In the genomic region with DNA sequence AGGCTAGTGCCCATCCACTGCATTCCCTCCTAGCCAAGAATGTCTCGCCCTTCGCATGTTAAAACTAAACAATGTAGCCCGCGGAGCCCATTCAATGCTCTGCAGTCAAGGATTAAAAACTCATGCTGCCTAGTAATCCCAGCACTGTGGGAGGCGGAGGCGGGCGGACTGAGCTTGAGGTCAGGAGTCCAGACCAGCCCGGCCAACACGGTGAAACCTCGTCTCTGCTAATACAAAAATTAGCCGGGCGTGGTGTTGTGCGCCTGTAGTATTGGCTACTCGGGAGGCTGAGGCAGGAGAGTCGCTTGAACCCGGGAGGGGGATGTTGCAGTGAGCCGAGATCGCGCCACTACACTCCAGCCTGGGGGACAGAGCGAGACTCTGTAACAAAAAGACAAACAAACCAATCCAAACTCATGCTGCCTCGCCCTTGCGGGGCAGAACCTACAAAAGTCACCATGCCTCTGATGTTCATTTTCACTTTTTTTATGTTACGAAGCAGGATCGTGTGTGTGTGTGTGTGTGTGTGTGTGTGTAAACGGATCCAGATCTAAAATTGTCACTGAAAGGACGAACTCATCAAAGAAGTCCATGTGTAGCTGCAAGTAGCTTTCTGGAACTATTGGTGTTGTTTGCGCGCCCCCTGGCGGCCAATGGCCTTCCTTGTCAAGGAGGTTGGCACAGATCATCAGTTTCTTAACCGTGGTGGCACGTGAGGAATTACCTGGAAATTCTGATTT, we compare ENCODE assay signal across 8 cellular contexts. TPM values are rescaled to one million over a fixed set of nuclear protein-coding genes. Genes with fewer than 3 reads are reported as not detected.
DNase-seq lines count a peak whose midpoint lies in the region; ATAC-seq, FAIRE-seq and TF ChIP-seq lines count a peak whose summit lies in the region.

No MANE protein-coding gene starts in this region.

- H3K27ac ChIP-seq in CD8-positive, alpha-beta T cell (ENCODE audit: low read depth, low read length) = no peak overlapping the region
- no peak overlapping the region for H3K27ac ChIP-seq in mesenchymal stem cell (ENCODE audit: low read length, poor library complexity, severe bottlenecking)

- no peak overlapping the region for H2BK12ac ChIP-seq in mesenchymal stem cell (ENCODE audit: low read length in 2 of 2)

- H3K27me3 ChIP-seq in CD8-positive, alpha-beta T cell (ENCODE audit: insufficient read depth, low read length) = no peaks in the 10 kb centered on the region
- H3K27me3 ChIP-seq in endocrine pancreas (ENCODE audit: control insufficient read depth, insufficient read depth, low read length) = no peaks in the 10 kb centered on the region
- H3K27me3 ChIP-seq in mesenchymal stem cell (ENCODE audit: control insufficient read depth in 1 of 2, insufficient read depth in 1 of 2, low read length in 2 of 2) = peaks cover 16 to 18% of the 10 kb centered on the region in 2 experiments

- no peak overlapping the region for H3K27ac Mint-ChIP-seq in CD8-positive, alpha-beta T cell

- H3K23ac ChIP-seq in mesenchymal stem cell (ENCODE audit: low read length in 2 of 2) = no peak overlapping the region

- H3K18ac ChIP-seq in mesenchymal stem cell (ENCODE audit: low read depth in 1 of 2, low read length in 2 of 2) = no peak overlapping the region

- no peaks in the 10 kb centered on the region for H3K36me3 ChIP-seq in CD8-positive, alpha-beta T cell (ENCODE audit: insufficient read depth, low read length)
- no peaks in the 10 kb centered on the region for H3K36me3 ChIP-seq in endocrine pancreas (ENCODE audit: control insufficient read depth, insufficient read depth, low read length)
- H3K36me3 ChIP-seq in mesenchymal stem cell (ENCODE audit: control insufficient read depth in 1 of 2, insufficient read depth in 2 of 2, low read depth in 1 of 2, low read length in 2 of 2) = no peaks in the 10 kb centered on the region

- POLR2A ChIA-PET in CD8-positive, alpha-beta T cell (lab: Charles Lee) = interaction anchor here (0.6 to 1.5 kb wide), 7 partner anchors 11 to 328 kb away, joined by 3 to 4 read pairs (median 3); no protein-coding TSS in a partner anchor

- intact Hi-C loops in CD8-positive, alpha-beta T cell (cut with DNase I, micrococcal nuclease) = loop anchor here (1.0 to 10.0 kb wide), 7 partner anchors 51 to 569 kb away; partner anchors contain the start of gene ANP32A (in 1 of the 2)

- peak; percentile 80 for TF ChIP-seq CTCF in CD8-positive, alpha-beta T cell (IDR thresholded peaks at IDR 0.05)

- peaks cover 4% of the 10 kb centered on the region for H3K4me1 Mint-ChIP-seq in CD8-positive, alpha-beta T cell (ENCODE audit: low read depth)

- H2AK5ac ChIP-seq in mesenchymal stem cell (ENCODE audit: low read length, severe bottlenecking) = no peak overlapping the region

- H3K9ac ChIP-seq in endocrine pancreas (ENCODE audit: control insufficient read depth, insufficient read depth, low read length) (peak overlapping the region; percentile 20), mesenchymal stem cell (ENCODE audit: low read length) (peak overlapping the region; percentile 67)

- H3K9me3 ChIP-seq in CD8-positive, alpha-beta T cell (ENCODE audit: low read length) = no peaks in the 10 kb centered on the region
- H3K9me3 ChIP-seq in endocrine pancreas (ENCODE audit: control insufficient read depth, low read length) = no peaks in the 10 kb centered on the region
- H3K9me3 ChIP-seq in mesenchymal stem cell (ENCODE audit: control insufficient read depth, low read length) = no peaks in the 10 kb centered on the region

- H3K4me3 Mint-ChIP-seq in CD8-positive, alpha-beta T cell = peak overlapping the region; percentile 20

- peak; percentile 81 for ATAC-seq in CD8-positive, alpha-beta T cell
- no peak for ATAC-seq in HG02885 (IDR thresholded peaks at IDR 0.05; ENCODE audit: poor library complexity, unreplicated experiment)

- no peak overlapping the region for H2BK15ac ChIP-seq in mesenchymal stem cell (ENCODE audit: low read depth, poor library complexity, severe bottlenecking)

- H2AFZ ChIP-seq in mesenchymal stem cell (ENCODE audit: low read depth, low read length) = peak overlapping the region; percentile 62

- no peak overlapping the region for H4K91ac ChIP-seq in mesenchymal stem cell (ENCODE audit: low read length)

- H3K4me2 ChIP-seq in mesenchymal stem cell (ENCODE audit: low read length, poor library complexity, severe bottlenecking) = peak overlapping the region; percentile 57

- H3K4me3 ChIP-seq in CD8-positive, alpha-beta T cell (ENCODE audit: low read depth, low read length) = no peak overlapping the region
- H3K4me3 ChIP-seq in endocrine pancreas (ENCODE audit: control insufficient read depth, insufficient read depth, low read length) (no peak overlapping the region), mesenchymal stem cell (ENCODE audit: insufficient read depth in 1 of 2, low read depth in 1 of 2, low read length in 2 of 2) (peak overlapping the region; percentile 39 to 85)

- peak overlapping the region in 1 of 2 experiments; percentile 11 for H3K14ac ChIP-seq in mesenchymal stem cell (ENCODE audit: low read length in 2 of 2)

- peaks cover 20% of the 10 kb centered on the region for H3K27me3 Mint-ChIP-seq in CD8-positive, alpha-beta T cell (ENCODE audit: low read depth)

- peak; percentile 76 to 97 (median 90) for DNase-seq in CD8-positive, alpha-beta T cell
- DNase-seq in HTR-8/SVneo (ENCODE audit: insufficient read length, low spot score) (peak; percentile 92), NOMO-1 (lab: John Stamatoyannopoulos, UW; ENCODE audit: unreplicated experiment in 2 of 2) (peak; percentile 23 to 65), mesenchymal stem cell (peak; percentile 88)
- DNase-seq in activated CD8-positive, alpha-beta memory T cell treated with anti-CD3 and anti-CD28 coated beads for 48 hours (ENCODE audit: low read depth in 2 of 3, low spot score in 2 of 3) = peak; percentile 65 to 97 (median 87)
- peak; percentile 77 to 87 (median 86) for DNase-seq in stimulated activated CD4-positive, alpha-beta T cell treated with anti-CD3 and anti-CD28 coated beads, TNF-alpha, amount 100 ng/mL, for 48 hours (ENCODE audit: low read depth in 3 of 3)

- no peak overlapping the region for H2BK5ac ChIP-seq in mesenchymal stem cell (ENCODE audit: low read depth, low read length, poor library complexity, severe bottlenecking)

- H3K79me1 ChIP-seq in mesenchymal stem cell (replicated peaks; ENCODE audit: low read length, poor library complexity, severe bottlenecking) = no peaks in the 10 kb centered on the region

- no peak overlapping the region for H3K4ac ChIP-seq in mesenchymal stem cell (ENCODE audit: low read depth in 1 of 2, low read length in 2 of 2)

- no peak overlapping the region for H2BK120ac ChIP-seq in mesenchymal stem cell (ENCODE audit: low read depth, low read length)

- peak; percentile 73 for FAIRE-seq in HTR-8/SVneo (lab: Jason Lieb, UNC)

- 6% methylated on average over 23 of the region's 31 CpGs for WGBS in mesenchymal stem cell

- H3K36me3 Mint-ChIP-seq in CD8-positive, alpha-beta T cell = no peaks in the 10 kb centered on the region

- H3K4me1 ChIP-seq in CD8-positive, alpha-beta T cell (ENCODE audit: insufficient read depth, low read length) = peaks cover 4% of the 10 kb centered on the region
- no peaks in the 10 kb centered on the region for H3K4me1 ChIP-seq in endocrine pancreas (ENCODE audit: control insufficient read depth, insufficient read depth, low read length)
- peaks cover 5% of the 10 kb centered on the region for H3K4me1 ChIP-seq in mesenchymal stem cell (ENCODE audit: control insufficient read depth, insufficient read depth, low read depth, low read length)

- no peak overlapping the region for H4K8ac ChIP-seq in mesenchymal stem cell (ENCODE audit: low read length)

- CTCF ChIA-PET in CD8-positive, alpha-beta T cell (lab: Charles Lee) = interaction anchor here (0.6 to 4.6 kb wide), 45 partner anchors 8 to 334 kb away, joined by 3 to 56 read pairs (median 6); no protein-coding TSS in a partner anchor

- H3K9me3 Mint-ChIP-seq in CD8-positive, alpha-beta T cell = no peaks in the 10 kb centered on the region

RNA-seq across cellular contexts. Expression of gene SPESP1, which starts 54.8 kb away (rescaled TPM):
- total RNA-seq in CD8-positive, alpha-beta T cell = not detected
- polyA plus RNA-seq in mesenchymal stem cell (2013, experiment 1 of 2) = not detected
- polyA plus RNA-seq in mesenchymal stem cell (2013, experiment 2 of 2) = not detected

RNA-seq across cellular contexts. Expression of gene ANP32A, which starts 54.9 kb away (rescaled TPM):
- 10 to 100 TPM; 47.6 to 51.9 TPM for total RNA-seq in CD8-positive, alpha-beta T cell
- polyA plus RNA-seq in mesenchymal stem cell (2013, experiment 1 of 2) = 146 TPM
- polyA plus RNA-seq in mesenchymal stem cell (2013, experiment 2 of 2) = 155 TPM

Comparison
In these comparisons a context has a peak if more than half of its experiments do, and no peak if none do; other contexts are left out.
1. H3K4me3 ChIP-seq: peak in mesenchymal stem cell (2 of 2); none in CD8-positive, alpha-beta T cell (single experiment) and endocrine pancreas (single experiment).
2. Peak in every context shown above with its lines, with median percentiles within 50 percentile points of each other: DNase-seq.